Comparison of ENCODE assay signal across 24 cellular contexts in the genomic region with DNA sequence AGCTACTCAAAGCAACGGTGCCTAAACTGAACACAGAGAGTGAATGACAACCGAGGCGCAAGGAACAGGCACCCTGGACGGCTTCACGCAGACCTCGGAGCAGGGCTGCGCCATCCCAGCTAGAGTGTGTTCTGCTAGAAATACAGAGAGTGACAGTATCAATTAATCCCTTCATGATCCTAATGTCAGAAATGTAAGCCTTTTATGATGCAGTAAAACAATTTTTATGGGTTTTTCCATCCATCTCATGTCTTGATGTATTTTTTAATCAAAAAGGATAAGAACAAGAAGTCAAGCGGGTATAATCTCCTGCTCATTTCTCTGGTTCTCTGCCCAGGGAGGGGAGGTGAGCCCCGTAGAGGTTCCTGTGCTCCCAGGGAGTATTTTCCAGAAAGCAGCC.
"Had no signal": no experiment of that assay in that cellular context is flagged by ENCODE, and none has a peak within 500 bp of the region (broad histone marks: within the 10 kb centered on the region; RNA-seq: fewer than 3 reads in every experiment).

No MANE protein-coding gene starts in this region.

- H3K4me1 Mint-ChIP-seq: naive thymus-derived CD4-positive, alpha-beta T cell; naive thymus-derived CD8-positive, alpha-beta T cell; natural killer cell had no signal

- H3K27me3 Mint-ChIP-seq: natural killer cell treated with Interleukin-12 subunit alpha and Interleukin-12 subunit beta and Interleukin-15 and Interleukin-18, amount 100 ng/mL, for 72 hours; progenitor cell of endocrine pancreas had no signal

- DNase-seq: naive thymus-derived CD4-positive, alpha-beta T cell; naive thymus-derived CD8-positive, alpha-beta T cell; natural killer cell; nephron progenitor cell; nucleus accumbens; occipital lobe; ovary; pancreas; posterior cingulate gyrus; psoas muscle; retina; right cardiac atrium; right lobe of liver; sigmoid colon; spleen; stimulated activated CD4-positive, alpha-beta T cell treated with anti-CD3 and anti-CD28 coated beads, Interleukin-12 subunit alpha, Interleukin-12 subunit beta, amount 100 ng/mL, for 4 hours; stimulated activated CD4-positive, alpha-beta T cell treated with anti-CD3 and anti-CD28 coated beads, Interleukin-15, amount 100 ng/mL, for 24 hours; stimulated activated CD4-positive, alpha-beta T cell treated with anti-CD3 and anti-CD28 coated beads, Interleukin-1b, Interleukin-23, amount 100 ng/mL, for 48 hours; stimulated activated CD4-positive, alpha-beta T cell treated with anti-CD3 and anti-CD28 coated beads, Interleukin-2, amount 100 ng/mL, for 24 hours had no signal

- H3K36me3 Mint-ChIP-seq: naive thymus-derived CD4-positive, alpha-beta T cell; naive thymus-derived CD8-positive, alpha-beta T cell; natural killer cell; natural killer cell treated with Interleukin-12 subunit alpha and Interleukin-12 subunit beta and Interleukin-15 and Interleukin-18, amount 100 ng/mL, for 72 hours; neural progenitor cell had no signal

- H3K27ac Mint-ChIP-seq: naive thymus-derived CD4-positive, alpha-beta T cell; naive thymus-derived CD8-positive, alpha-beta T cell; natural killer cell; natural killer cell treated with Interleukin-12 subunit alpha and Interleukin-12 subunit beta and Interleukin-15 and Interleukin-18, amount 100 ng/mL, for 72 hours; nephron progenitor cell; neural progenitor cell; progenitor cell of endocrine pancreas had no signal

- ATAC-seq: naive thymus-derived CD4-positive, alpha-beta T cell; naive thymus-derived CD8-positive, alpha-beta T cell; natural killer cell; natural killer cell treated with Interleukin-12 subunit alpha and Interleukin-12 subunit beta and Interleukin-15 and Interleukin-18, amount 100 ng/mL, for 72 hours; pancreas; psoas muscle; right cardiac atrium; right lobe of liver; sciatic nerve had no signal

- H3K4me3 Mint-ChIP-seq: naive thymus-derived CD4-positive, alpha-beta T cell; naive thymus-derived CD8-positive, alpha-beta T cell; natural killer cell; natural killer cell treated with Interleukin-12 subunit alpha and Interleukin-12 subunit beta and Interleukin-15 and Interleukin-18, amount 100 ng/mL, for 72 hours; nephron progenitor cell; neural crest cell; neural progenitor cell had no signal

- H3K9me3 Mint-ChIP-seq: natural killer cell treated with Interleukin-12 subunit alpha and Interleukin-12 subunit beta and Interleukin-15 and Interleukin-18, amount 100 ng/mL, for 72 hours; nephron progenitor cell; neural crest cell; neural progenitor cell had no signal
